9 cellular contexts compared by ENCODE assay signal in genomic region chr11:114058871-114059277, GRCh38. TPM values are rescaled to one million over a fixed set of nuclear protein-coding genes. Genes with fewer than 3 reads are reported as not detected.
DNase-seq lines count a peak whose midpoint lies in the region; ATAC-seq and TF ChIP-seq lines count a peak whose summit lies in the region.
"Had no signal": no experiment of that assay in that cellular context is flagged by ENCODE, and none has a peak within 500 bp of the region (broad histone marks: within the 10 kb centered on the region; RNA-seq: fewer than 3 reads in every experiment).

No MANE protein-coding gene starts in this region.

- H3K9ac ChIP-seq in duodenal mucosa (ENCODE audit: low read depth in 1 of 2, low read length in 2 of 2), result peak overlapping the region; percentile 40 to 63

- peak in 1 of 2 donors; percentile 44 for DNase-seq in cardiac muscle cell (ENCODE audit: low read depth in 1 of 2, low spot score in 1 of 2)
- DNase-seq in cardiac septum (ENCODE audit: low spot score), result no peak
- no peak for DNase-seq in SHP77 (lab: John Stamatoyannopoulos, UW)
- DNase-seq in activated effector memory CD4-positive, alpha-beta T cell treated with Interleukin-2 at 50 U/mL for 16 hours, result no peak

- H3K36me3 ChIP-seq in cardiac muscle cell, result no peaks in the 10 kb centered on the region
- H3K36me3 ChIP-seq in duodenal mucosa (ENCODE audit: control insufficient read depth in 1 of 2, insufficient read depth in 2 of 2, low read length in 2 of 2), result peaks cover 0 to 5% of the 10 kb centered on the region in 2 donors
- H3K36me3 ChIP-seq in muscle layer of duodenum (ENCODE audit: control insufficient read depth in 1 of 2, insufficient read depth in 2 of 2, low read length in 2 of 2), result peaks cover 3 to 9% of the 10 kb centered on the region in 2 donors
- peaks cover 5% of the 10 kb centered on the region for H3K36me3 ChIP-seq in urinary bladder (ENCODE audit: insufficient read depth)

- peaks cover 88% of the 10 kb centered on the region for H3K27me3 ChIP-seq in cardiac muscle cell
- H3K27me3 ChIP-seq in duodenal mucosa (ENCODE audit: control insufficient read depth in 1 of 2, insufficient read depth in 2 of 2, low read length in 2 of 2), result peaks cover 32 to 33% of the 10 kb centered on the region in 2 donors
- peaks cover 4% of the 10 kb centered on the region for H3K27me3 ChIP-seq in muscle layer of duodenum (ENCODE audit: low read depth, low read length)

- intact Hi-C loops in cardiac septum (cut with DNase I), result loop anchor here (1.0 to 2.0 kb wide), 3 partner anchors 22 to 201 kb away; no protein-coding TSS in a partner anchor

- H3K4me1 ChIP-seq in cardiac muscle cell (ENCODE audit: low read depth) (peaks cover 20% of the 10 kb centered on the region), duodenal mucosa (ENCODE audit: control insufficient read depth in 1 of 2, insufficient read depth in 2 of 2, low read length in 2 of 2) (peaks cover 20 to 23% of the 10 kb centered on the region in 2 donors), muscle layer of duodenum (ENCODE audit: control insufficient read depth in 1 of 2, insufficient read depth in 2 of 2, low read length in 2 of 2) (peaks cover 8 to 28% of the 10 kb centered on the region in 2 donors), urinary bladder (ENCODE audit: insufficient read depth) (no peaks in the 10 kb centered on the region)

- WGBS in urinary bladder, result 2% methylated on average over 25 of the region's 25 CpGs

- H3K9me3 ChIP-seq in cardiac muscle cell (ENCODE audit: low read depth) (no peaks in the 10 kb centered on the region), duodenal mucosa (ENCODE audit: control insufficient read depth in 1 of 2, low read length in 2 of 2) (no peaks in the 10 kb centered on the region), muscle layer of duodenum (ENCODE audit: control insufficient read depth in 1 of 2, low read length in 2 of 2) (no peaks in the 10 kb centered on the region)

- TF ChIP-seq CTCF in cardiac muscle cell (IDR thresholded peaks at IDR 0.05; ENCODE audit: low read depth, low read length), result no peak

- H3K4me3 ChIP-seq in cardiac muscle cell (peak overlapping the region; percentile 85), duodenal mucosa (ENCODE audit: low read depth in 1 of 2, low read length in 2 of 2) (peak overlapping the region; percentile 54 to 58), muscle layer of duodenum (ENCODE audit: low read depth in 1 of 2, low read length in 2 of 2) (peak overlapping the region; percentile 57 to 97), urinary bladder (ENCODE audit: low read depth, low read length) (peak overlapping the region; percentile 99)

- no peak overlapping the region for H3K27ac ChIP-seq in cardiac muscle cell
- H3K27ac ChIP-seq in duodenal mucosa (ENCODE audit: low read depth, low read length), result no peak overlapping the region
- H3K27ac ChIP-seq in muscle layer of duodenum (ENCODE audit: low read length), result peak overlapping the region; percentile 79
- peak overlapping the region; percentile 61 for H3K27ac ChIP-seq in urinary bladder (ENCODE audit: low read depth)

- ATAC-seq in HG02840 (IDR thresholded peaks at IDR 0.05; ENCODE audit: low FRiP score, unreplicated experiment), result no peak

RNA-seq across cellular contexts. Expression of gene ZBTB16, which starts 0.6 kb away (rescaled TPM):
- total RNA-seq in cardiac muscle cell (8.5 and 10.5 TPM in 2 replicates), cardiac septum (25.4 TPM), urinary bladder (10.3 TPM)
- polyA plus RNA-seq in cardiac muscle cell (8.7 and 11.0 TPM in 2 replicates), urinary bladder (95.2 TPM)
- total RNA-seq: Daoy had no signal

Comparison
In these comparisons a context has a peak if more than half of its experiments do, and no peak if none do; other contexts are left out.
1. H3K27ac ChIP-seq: peak in muscle layer of duodenum (single experiment) and urinary bladder (single experiment); none in cardiac muscle cell (single experiment) and duodenal mucosa (single experiment).
2. Peak in every context shown above with its lines, with median percentiles within 50 percentile points of each other: H3K4me3 ChIP-seq.